In genomic region chr3:187183210-187183862, GRCh38 we compare ENCODE assay signal across 9 cellular contexts. TPM values are rescaled to one million over a fixed set of nuclear protein-coding genes. Genes with fewer than 3 reads are reported as not detected.
DNase-seq lines count a peak whose midpoint lies in the region; ATAC-seq and TF ChIP-seq lines count a peak whose summit lies in the region.
"Had no signal": no experiment of that assay in that cellular context is flagged by ENCODE, and none has a peak within 500 bp of the region (broad histone marks: within the 10 kb centered on the region; RNA-seq: fewer than 3 reads in every experiment).

No MANE protein-coding gene starts in this region.

- H3K4me1 Mint-ChIP-seq in H9 = peaks cover 72 to 80% of the 10 kb centered on the region in 2 experiments

- H2BK12ac ChIP-seq in H9 (ENCODE audit: insufficient read length, low read depth, low read length) = peak overlapping the region; percentile 82

- no peak overlapping the region for H3K23ac ChIP-seq in H9 (ENCODE audit: insufficient read length, low read depth, low read length)

- H3K27me3 ChIP-seq in H9 (ENCODE audit: insufficient read depth, low read length) (no peaks in the 10 kb centered on the region), foreskin keratinocyte (no peaks in the 10 kb centered on the region)

- TF ChIP-seq CTCF in H9 (conservative IDR thresholded peaks at IDR 0.05) = no peak
- no peak for TF ChIP-seq CTCF in foreskin keratinocyte (conservative IDR thresholded peaks at IDR 0.05)

- H4K5ac ChIP-seq in H9 (ENCODE audit: insufficient read length, low read depth, low read length) = no peak overlapping the region

- H3K9me3 ChIP-seq in H9 (ENCODE audit: control insufficient read depth, low read depth, low read length) = no peaks in the 10 kb centered on the region

- H3K27me3 Mint-ChIP-seq in H9 (ENCODE audit: low read depth) = peaks cover 2% of the 10 kb centered on the region; the same call in 1 of the 2 replicates

- DNase-seq in DMS79 (lab: John Stamatoyannopoulos, UW) = peak; percentile 32
- peak; percentile 73 for DNase-seq in H9
- DNase-seq in NOMO-1 (lab: John Stamatoyannopoulos, UW; ENCODE audit: unreplicated experiment in 2 of 2) = peak; percentile 77 to 82
- DNase-seq in foreskin keratinocyte = peak; percentile 67 to 81
- no peak for DNase-seq in effector CD8-positive, alpha-beta T cell (lab: John Stamatoyannopoulos, UW)
- no peak for DNase-seq in activated gamma-delta T cell (lab: John Stamatoyannopoulos, UW)
- no peak for DNase-seq in NCI-H2196 treated with DMSO at 0.1 percent for 48 hours (lab: John Stamatoyannopoulos, UW; ENCODE audit: unreplicated experiment)

- H4K91ac ChIP-seq in H9 (ENCODE audit: insufficient read length, low read depth, low read length) = no peak overlapping the region

- H3K27ac ChIP-seq in H9 (ENCODE audit: insufficient read length, low read depth, low read length) = peak overlapping the region; percentile 95
- no peak overlapping the region for H3K27ac ChIP-seq in foreskin keratinocyte

- H2BK20ac ChIP-seq in H9 (ENCODE audit: low read depth, low read length, poor library complexity, severe bottlenecking) = no peak overlapping the region

- ATAC-seq in foreskin keratinocyte = peak; percentile 84
- no peak for ATAC-seq in GM21381 (IDR thresholded peaks at IDR 0.05; ENCODE audit: unreplicated experiment)

- no peaks in the 10 kb centered on the region for H3K23me2 ChIP-seq in H9 (ENCODE audit: insufficient read length, low read depth, low read length, poor library complexity, severe bottlenecking)

- no peak overlapping the region for H3K9ac ChIP-seq in H9 (ENCODE audit: extremely low read depth, insufficient read length, low read length)

- H3K36me3 Mint-ChIP-seq in H9 (ENCODE audit: insufficient read depth in 1 of 3, low read depth in 3 of 3) = peaks cover 0 to 22% (median 0%) of the 10 kb centered on the region in 3 experiments; a peak in 3 of 7 replicates

- no peak overlapping the region for H2AK5ac ChIP-seq in H9 (ENCODE audit: insufficient read length, low read length)

- H3K4ac ChIP-seq in H9 (ENCODE audit: low read depth, low read length) = no peak overlapping the region

- no CpG with 5 or more reads among the region's 7 CpGs for WGBS in H9 (ENCODE audit: extremely low coverage, insufficient read length, low lambda C conversion rate)

- H3K4me1 ChIP-seq in H9 (ENCODE audit: insufficient read depth, low read length) (peaks cover 20% of the 10 kb centered on the region), foreskin keratinocyte (peaks cover 20% of the 10 kb centered on the region)

- H3K18ac ChIP-seq in H9 (ENCODE audit: insufficient read length, low read depth, low read length) = no peak overlapping the region

- H3K4me3 Mint-ChIP-seq in H9 = no peak overlapping the region

- no peak overlapping the region for H4K8ac ChIP-seq in H9 (replicated peaks; ENCODE audit: insufficient read length, low read depth, low read length)

- peak overlapping the region in 2 of 3 experiments; percentile 84 to 99; a peak in 4 of 7 replicates for H3K27ac Mint-ChIP-seq in H9

- H3K56ac ChIP-seq in H9 (ENCODE audit: insufficient read length, low read depth, low read length) = no peak overlapping the region

- no peak overlapping the region for H3T11ph ChIP-seq in H9 (ENCODE audit: low read length)

- 0 out of 2 replicates have a peak overlapping the region, but pooled peaks have one; percentile 27 for H3K14ac ChIP-seq in H9 (ENCODE audit: insufficient read depth, low read length)

- H3K79me1 ChIP-seq in H9 (ENCODE audit: insufficient read depth, low read depth, low read length, poor library complexity, severe bottlenecking) = no peaks in the 10 kb centered on the region

- H4K20me1 ChIP-seq in H9 (ENCODE audit: control insufficient read depth, insufficient read depth, insufficient read length) = no peaks in the 10 kb centered on the region

- no peak overlapping the region for H2BK15ac ChIP-seq in H9 (ENCODE audit: low read depth, low read length)

- H3K4me2 ChIP-seq in H9 (ENCODE audit: insufficient read depth, insufficient read length, low read length) = no peak overlapping the region

- H2AFZ ChIP-seq in H9 (ENCODE audit: low read length) = no peak overlapping the region

- H3K79me2 ChIP-seq in H9 (ENCODE audit: insufficient read depth, low read length) = peaks cover 6% of the 10 kb centered on the region; the same call in 1 of the 2 replicates

- no peak overlapping the region for H2BK5ac ChIP-seq in H9 (ENCODE audit: insufficient read length, low read length)

- peaks cover 0 to 2% of the 10 kb centered on the region in 2 experiments; a peak in 1 of 5 replicates for H3K9me3 Mint-ChIP-seq in H9

- no peak overlapping the region for H2BK120ac ChIP-seq in H9 (ENCODE audit: low read depth, low read length, poor library complexity, severe bottlenecking)

RNA-seq across cellular contexts. Expression of gene RTP1, which starts 13.9 kb away (rescaled TPM):
- total RNA-seq in H9 (2021) (6.6 and 7.5 TPM in 2 replicates), foreskin keratinocyte (not detected in 2 replicates)
- polyA plus RNA-seq in foreskin keratinocyte = not detected in 2 replicates
- total RNA-seq: endothelial cell of umbilical vein had no signal
- polyA plus RNA-seq: endothelial cell of umbilical vein had no signal

RNA-seq across cellular contexts. Expression of gene RPL39L, which starts 44.0 kb away (rescaled TPM):
- total RNA-seq in H9 (2021) (70.8 and 71.7 TPM in 2 replicates), foreskin keratinocyte (48.2 and 49.3 TPM in 2 replicates)
- 65.7 and 68.3 TPM in 2 replicates for polyA plus RNA-seq in foreskin keratinocyte

Comparison
In these comparisons a context has a peak if more than half of its experiments do, and no peak if none do; other contexts are left out.
1. DNase-seq: peak in DMS79 (single experiment), H9 (single experiment), NOMO-1 (2 of 2) and foreskin keratinocyte (2 of 2); none in effector CD8-positive, alpha-beta T cell (single experiment), activated gamma-delta T cell (single experiment) and NCI-H2196 treated with DMSO at 0.1 percent for 48 hours (single experiment).